Comparison of ENCODE assay signal across 17 cellular contexts in genomic region chr10:101224060-101224909, GRCh38. TPM values are rescaled to one million over a fixed set of nuclear protein-coding genes. Genes with fewer than 3 reads are reported as not detected.
DNase-seq lines count a peak whose midpoint lies in the region; ATAC-seq and TF ChIP-seq lines count a peak whose summit lies in the region.
"Had no signal": no experiment of that assay in that cellular context is flagged by ENCODE, and none has a peak within 500 bp of the region (broad histone marks: within the 10 kb centered on the region; RNA-seq: fewer than 3 reads in every experiment).

No MANE protein-coding gene starts in this region.

- no peak overlapping the region for H2BK120ac ChIP-seq in IMR-90 (ENCODE audit: low read depth, low read length)

- H3K4me1 ChIP-seq in IMR-90 (ENCODE audit: control insufficient read depth, insufficient read depth, low read length) = no peaks in the 10 kb centered on the region; the same call in 1 of the 2 replicates
- no peaks in the 10 kb centered on the region for H3K4me1 ChIP-seq in iPS-15b (ENCODE audit: control insufficient read depth, insufficient read depth, low read length)
- peaks cover 36 to 50% (median 46%) of the 10 kb centered on the region in 3 donors for H3K4me1 ChIP-seq in skeletal muscle tissue (ENCODE audit: control insufficient read depth in 3 of 3, insufficient read depth in 3 of 3, low read length in 3 of 3)

- no peak overlapping the region for H3K4me3 ChIP-seq in IMR-90 (ENCODE audit: insufficient read depth, low read depth, low read length)
- peak overlapping the region; percentile 30 for H3K4me3 ChIP-seq in iPS-15b (ENCODE audit: low read depth, low read length)
- H3K4me3 ChIP-seq in skeletal muscle tissue (ENCODE audit: low read length in 3 of 3) = peak overlapping the region; percentile 74 to 83 (median 82)
- H3K4me3 ChIP-seq: uterus had no signal

- no peak overlapping the region for H4K8ac ChIP-seq in IMR-90 (ENCODE audit: low read depth in 2 of 2, low read length in 2 of 2)

- H3K9me3 ChIP-seq in IMR-90 (ENCODE audit: control insufficient read depth, insufficient read depth, low read length) (peaks cover 19% of the 10 kb centered on the region), iPS-15b (ENCODE audit: control insufficient read depth, insufficient read depth, low read length) (no peaks in the 10 kb centered on the region), skeletal muscle tissue (ENCODE audit: control insufficient read depth in 3 of 3, low read length in 3 of 3) (no peaks in the 10 kb centered on the region)
- H3K9me3 ChIP-seq: heart right ventricle, uterus had no signal

- CTCF ChIA-PET in activated CD4-positive, alpha-beta T cell treated with anti-CD3 and anti-CD28 coated beads, Interleukin-2, amount 10 ng/mL, durations not matched to agents 7 days and 5 days (lab: Charles Lee) = interaction anchor here (0.8 to 1.4 kb wide), 4 partner anchors 10 to 90 kb away, joined by 3 to 6 read pairs (median 3); no protein-coding TSS in a partner anchor
- CTCF ChIA-PET in IMR-90 (lab: Yijun Ruan, JAX) = no interaction called here

- intact Hi-C loops in IMR-90 (cut with micrococcal nuclease) (no loop called here), CD14-positive monocyte (cut with micrococcal nuclease) (no loop called here)

- no peaks in the 10 kb centered on the region for H3K9me3 Mint-ChIP-seq in activated CD4-positive, alpha-beta T cell treated with anti-CD3 and anti-CD28 coated beads, Interleukin-2, amount 10 ng/mL, durations not matched to agents 7 days and 5 days
- H3K9me3 Mint-ChIP-seq in CD14-positive monocyte = peaks cover 0 to 35% (median 19%) of the 10 kb centered on the region in 7 donors

- no peak overlapping the region for H3K18ac ChIP-seq in IMR-90 (ENCODE audit: low read depth, low read length)

- no peak overlapping the region for H3K14ac ChIP-seq in IMR-90 (replicated peaks; ENCODE audit: low read depth, low read length)

- H4K5ac ChIP-seq in IMR-90 (ENCODE audit: low read depth, low read length) = no peak overlapping the region

- no peak overlapping the region for H3K4ac ChIP-seq in IMR-90 (ENCODE audit: low read depth, low read length)

- H4K91ac ChIP-seq in IMR-90 (ENCODE audit: insufficient read depth, low read depth, low read length) = no peak overlapping the region

- H3K36me3 Mint-ChIP-seq in activated CD4-positive, alpha-beta T cell treated with anti-CD3 and anti-CD28 coated beads, Interleukin-2, amount 10 ng/mL, durations not matched to agents 7 days and 5 days (ENCODE audit: low read depth) = peaks cover 5% of the 10 kb centered on the region
- peaks cover 6 to 12% of the 10 kb centered on the region in 2 donors for H3K36me3 Mint-ChIP-seq in CD14-positive monocyte

- H4K20me1 ChIP-seq in IMR-90 (ENCODE audit: insufficient read depth, low read length) = peaks cover 17% of the 10 kb centered on the region

- no TSS peak for BruUV-seq in IMR-90 (replicated peaks; lab: Mats Ljungman, UMichigan)

- H3K23ac ChIP-seq in IMR-90 (ENCODE audit: low read depth, low read length) = no peak overlapping the region

- no peak overlapping the region for H3K4me2 ChIP-seq in IMR-90 (ENCODE audit: low read depth, low read length)

- no peak overlapping the region for H3K27ac ChIP-seq in IMR-90 (ENCODE audit: insufficient read depth, low read length)
- H3K27ac ChIP-seq in skeletal muscle tissue (ENCODE audit: low read depth, low read length) = no peak overlapping the region
- H3K27ac ChIP-seq: heart right ventricle, uterus had no signal

- ATAC-seq in IMR-90 (ENCODE audit: low read depth) (no peak), GM21390 (IDR thresholded peaks at IDR 0.05; ENCODE audit: unreplicated experiment) (no peak)

- no peak overlapping the region for H2AK5ac ChIP-seq in IMR-90 (ENCODE audit: low read depth, low read length)

- no peak overlapping the region for H2BK5ac ChIP-seq in IMR-90 (ENCODE audit: low read depth, low read length, poor library complexity, severe bottlenecking)

- peaks cover 97% of the 10 kb centered on the region for H3K27me3 ChIP-seq in IMR-90 (ENCODE audit: control insufficient read depth, insufficient read depth, low read length)
- H3K27me3 ChIP-seq in iPS-15b (ENCODE audit: control insufficient read depth, insufficient read depth, low read length) = peaks cover 97% of the 10 kb centered on the region
- peaks cover 60 to 80% (median 73%) of the 10 kb centered on the region in 3 donors for H3K27me3 ChIP-seq in skeletal muscle tissue (ENCODE audit: control insufficient read depth in 3 of 3, insufficient read depth in 3 of 3, low read length in 3 of 3)

- no peak overlapping the region for H3K56ac ChIP-seq in IMR-90 (ENCODE audit: extremely low read depth, insufficient read depth, low read length)

- TF ChIP-seq CTCF in IMR-90 (conservative IDR thresholded peaks at IDR 0.05; ENCODE audit: low read depth, low read length) (no peak), CD14-positive monocyte (IDR thresholded peaks at IDR 0.05) (no peak)

- H3K27me3 Mint-ChIP-seq in activated CD4-positive, alpha-beta T cell treated with anti-CD3 and anti-CD28 coated beads, Interleukin-2, amount 10 ng/mL, durations not matched to agents 7 days and 5 days = peaks cover 79% of the 10 kb centered on the region
- H3K27me3 Mint-ChIP-seq in CD14-positive monocyte (ENCODE audit: low read depth in 3 of 3) = peaks cover 83 to 98% (median 90%) of the 10 kb centered on the region in 3 donors

- POLR2A ChIA-PET in activated CD4-positive, alpha-beta T cell treated with anti-CD3 and anti-CD28 coated beads, Interleukin-2, amount 10 ng/mL, durations not matched to agents 7 days and 5 days (lab: Charles Lee) = no interaction called here
- POLR2A ChIA-PET in IMR-90 (lab: Charles Lee; ENCODE audit: unreplicated experiment) = no interaction called here

- H3K9me1 ChIP-seq in IMR-90 (ENCODE audit: insufficient read depth, low read length) = 0 out of 2 replicates have a peak, but pooled peaks cover 5% of the 10 kb centered on the region

- WGBS in IMR-90 (ENCODE audit: extremely low coverage in 2 of 2, insufficient read length in 1 of 2), 2 experiments = 2 to 86% methylated on average over 1 to 25 of the region's 71 CpGs

- no peak overlapping the region for H3K4me3 Mint-ChIP-seq in activated CD4-positive, alpha-beta T cell treated with anti-CD3 and anti-CD28 coated beads, Interleukin-2, amount 10 ng/mL, durations not matched to agents 7 days and 5 days
- peak overlapping the region in 1 of 2 donors; percentile 87 for H3K4me3 Mint-ChIP-seq in CD14-positive monocyte

- H2BK15ac ChIP-seq in IMR-90 (ENCODE audit: low read depth, low read length) = no peak overlapping the region

- no peak for TF ChIP-seq POLR2A in IMR-90 (IDR thresholded peaks at IDR 0.05; ENCODE audit: low read depth, low read length)

- dilution Hi-C loops in IMR-90 (cut with HindIII; ENCODE audit: low sequenced_read_pairs, unreplicated experiment) = no loop called here

- H3K9ac ChIP-seq in IMR-90 (ENCODE audit: low read depth, low read length) = no peak overlapping the region
- H3K9ac ChIP-seq in iPS-15b (ENCODE audit: low read depth, low read length) = no peak overlapping the region
- peak overlapping the region; percentile 83 to 95 (median 86) for H3K9ac ChIP-seq in skeletal muscle tissue (ENCODE audit: low read depth in 1 of 3, low read length in 3 of 3)

- H3K36me3 ChIP-seq in IMR-90 (ENCODE audit: control insufficient read depth, insufficient read depth, low read length) (no peaks in the 10 kb centered on the region), iPS-15b (ENCODE audit: control insufficient read depth, insufficient read depth, low read length) (no peaks in the 10 kb centered on the region), skeletal muscle tissue (ENCODE audit: control insufficient read depth in 3 of 3, insufficient read depth in 3 of 3, low read length in 3 of 3) (no peaks in the 10 kb centered on the region)
- H3K36me3 ChIP-seq: heart right ventricle, uterus had no signal

- no peak for TF ChIP-seq RAD21 in IMR-90 (IDR thresholded peaks at IDR 0.05; ENCODE audit: low read length)

- peak overlapping the region; percentile 38 for H2AFZ ChIP-seq in IMR-90 (replicated peaks; ENCODE audit: low read length, poor library complexity)

- no peak for DNase-seq in activated CD4-positive, alpha-beta T cell treated with anti-CD3 and anti-CD28 coated beads, Interleukin-2, amount 10 ng/mL, durations not matched to agents 7 days and 5 days
- DNase-seq in activated CD4-positive, alpha-beta T cell treated with anti-CD3 and anti-CD28 coated beads for 48 hours = no peak
- DNase-seq in IMR-90 = no peak
- no peak for DNase-seq in NOMO-1 (lab: John Stamatoyannopoulos, UW; ENCODE audit: unreplicated experiment in 2 of 2)
- DNase-seq in CD14-positive monocyte (ENCODE audit: low spot score) = no peak
- DNase-seq: activated CD4-positive, alpha-beta T cell treated with anti-CD3 and anti-CD28 coated beads for 4 hours; activated T-cell treated with anti-CD3 and anti-CD28 coated beads, Interleukin-2, amount 50 U/mL, for 1 hour; anterior cingulate cortex; heart right ventricle; kidney glomerular epithelial cell; stimulated activated CD4-positive, alpha-beta T cell treated with anti-CD3 and anti-CD28 coated beads, Interleukin-4, amount 100 ng/mL, for 1 hour; T-helper 9 cell; uterus had no signal

- peaks cover 36% of the 10 kb centered on the region for H3K4me1 Mint-ChIP-seq in activated CD4-positive, alpha-beta T cell treated with anti-CD3 and anti-CD28 coated beads, Interleukin-2, amount 10 ng/mL, durations not matched to agents 7 days and 5 days
- peaks cover 36% of the 10 kb centered on the region for H3K4me1 Mint-ChIP-seq in CD14-positive monocyte

- no peaks in the 10 kb centered on the region for H3K79me1 ChIP-seq in IMR-90 (ENCODE audit: low read depth in 1 of 2, low read length in 2 of 2)

- H2AK9ac ChIP-seq in IMR-90 (replicated peaks; ENCODE audit: low read depth, low read length, poor library complexity) = no peak overlapping the region

- peak overlapping the region; percentile 62 for H3K27ac Mint-ChIP-seq in activated CD4-positive, alpha-beta T cell treated with anti-CD3 and anti-CD28 coated beads, Interleukin-2, amount 10 ng/mL, durations not matched to agents 7 days and 5 days
- H3K27ac Mint-ChIP-seq in CD14-positive monocyte = no peak overlapping the region

- no peak overlapping the region for H2BK20ac ChIP-seq in IMR-90 (ENCODE audit: low read depth, low read length)

- in situ Hi-C loops in IMR-90 (cut with MboI; ENCODE audit: low sequenced_read_pairs) = no loop called here

TF ChIP-seq in IMR-90, 13 proteins besides CTCF, POLR2A, EP300 and RAD21 (continues in another document):
- TF ChIP-seq CHD1 (IDR thresholded peaks at IDR 0.05; ENCODE audit: low read depth, low read length) = no peak

RNA-seq across cellular contexts. Expression of gene LBX1, which starts 5.0 kb away (rescaled TPM):
- total RNA-seq in activated CD4-positive, alpha-beta T cell treated with anti-CD3 and anti-CD28 coated beads, Interleukin-2, amount 10 ng/mL, durations not matched to agents 7 days and 5 days = not detected
- total RNA-seq in IMR-90 (2012; rRNA removed) (not detected in 2 replicates), skeletal muscle tissue (3.1 TPM)
- polyA plus RNA-seq in IMR-90 (2012; rRNA removed) (not detected in 2 replicates), CD14-positive monocyte (not detected)
- not detected in 2 replicates for polyA plus RNA-seq in IMR-90 (2012; cell fraction: cytosol; rRNA removed)
- polyA plus RNA-seq in IMR-90 (2012; cell fraction: nucleus; rRNA removed; ENCODE audit: low replicate concordance) = not detected in 2 replicates
- total RNA-seq: heart right ventricle, renal cortical epithelial cell, uterus had no signal
- polyA plus RNA-seq: heart right ventricle had no signal

Comparison
In these comparisons a context has a peak if more than half of its experiments do, and no peak if none do; other contexts are left out.
1. H3K9ac ChIP-seq: peak in skeletal muscle tissue (3 of 3); none in IMR-90 (single experiment) and iPS-15b (single experiment).